In the genomic region with DNA sequence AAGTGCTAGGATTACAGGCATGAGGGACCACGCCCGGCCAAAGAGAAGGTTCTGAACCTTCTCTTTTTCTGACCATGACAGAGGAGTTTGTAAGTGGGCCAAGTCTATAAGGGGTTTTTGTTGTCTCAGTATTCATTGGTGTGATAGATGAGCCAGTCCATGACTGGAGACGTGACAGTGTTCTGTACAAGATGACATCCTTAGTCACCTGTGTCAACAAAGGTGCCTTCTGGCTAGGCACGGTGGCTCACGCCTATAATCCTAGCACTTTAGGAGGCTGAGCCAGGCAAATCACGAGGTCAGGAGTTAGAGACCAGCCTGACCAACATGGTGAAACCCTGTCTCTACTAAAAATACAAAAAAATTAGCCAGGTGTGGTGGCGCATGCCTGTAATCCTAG, we compare ENCODE assay signal across 17 cellular contexts. TPM values are rescaled to one million over a fixed set of nuclear protein-coding genes. Genes with fewer than 3 reads are reported as not detected.
DNase-seq lines count a peak whose midpoint lies in the region; ATAC-seq, FAIRE-seq and TF ChIP-seq lines count a peak whose summit lies in the region.
"Had no signal": no experiment of that assay in that cellular context is flagged by ENCODE, and none has a peak within 500 bp of the region (broad histone marks: within the 10 kb centered on the region; RNA-seq: fewer than 3 reads in every experiment).

No MANE protein-coding gene starts in this region.

- TF ChIP-seq EP300 in K562 (IDR thresholded peaks at IDR 0.05; ENCODE audit: low read length) (no peak), transverse colon (IDR thresholded peaks at IDR 0.05; ENCODE audit: low read depth) (no peak)

- TF ChIP-seq CTCF in C4-2B (conservative IDR thresholded peaks at IDR 0.05) (no peak), K562 (IDR thresholded peaks at IDR 0.05 in 2 of 3, conservative IDR thresholded peaks at IDR 0.05 in 1 of 3; ENCODE audit: insufficient read depth in 2 of 3, low read depth in 1 of 3, low read length in 3 of 3) (no peak), transverse colon (IDR thresholded peaks at IDR 0.05) (no peak), H9 (conservative IDR thresholded peaks at IDR 0.05) (no peak)
- no peak for TF ChIP-seq CTCF in CD4-positive, alpha-beta T cell (IDR thresholded peaks at IDR 0.05)

- FAIRE-seq in K562 (lab: Jason Lieb, UNC), result no peak
- FAIRE-seq: A204.1, G401.6, GM12891, GM19239, H1 had no signal

- CTCF ChIA-PET in CD4-positive, alpha-beta T cell (lab: Charles Lee), result no interaction called here
- CTCF ChIA-PET in K562 (lab: Yijun Ruan, JAX; ENCODE audit: low intra/inter-chr PET ratio), result interaction anchor here (1.0 kb wide), 1 partner anchor 10 kb away, joined by 5 read pairs; no protein-coding TSS in a partner anchor

- no TSS peak for BruUV-seq in K562 (replicated peaks; lab: Mats Ljungman, UMichigan)

- H3K27ac ChIP-seq in C4-2B (peak overlapping the region; percentile 36), K562 (ENCODE audit: extremely low read depth, low read depth, low read length) (no peak overlapping the region), transverse colon (peak overlapping the region in 2 of 4 donors; percentile 47 to 56), H9 (ENCODE audit: insufficient read length, low read depth, low read length) (no peak overlapping the region)
- no peak overlapping the region for H3K27ac ChIP-seq in CD4-positive, alpha-beta T cell (ENCODE audit: low read depth, low read length)

- H3K27me3 Mint-ChIP-seq in CD4-positive, alpha-beta T cell, result no peaks in the 10 kb centered on the region
- peaks cover under 1% of the 10 kb centered on the region for H3K27me3 Mint-ChIP-seq in H9 (ENCODE audit: low read depth)
- H3K27me3 Mint-ChIP-seq: CD4-positive, alpha-beta memory T cell had no signal

- H3K4me3 Mint-ChIP-seq in CD4-positive, alpha-beta T cell, result peak overlapping the region; percentile 11
- H3K4me3 Mint-ChIP-seq in H9, result no peak overlapping the region
- H3K4me3 Mint-ChIP-seq: CD4-positive, alpha-beta memory T cell had no signal

- H3K56ac ChIP-seq in H9 (ENCODE audit: insufficient read length, low read depth, low read length), result no peak overlapping the region

- H3K36me3 Mint-ChIP-seq in CD4-positive, alpha-beta T cell (ENCODE audit: low read depth), result peaks cover 23% of the 10 kb centered on the region
- peaks cover 6 to 25% (median 16%) of the 10 kb centered on the region in 3 experiments; a peak in 6 of 7 replicates for H3K36me3 Mint-ChIP-seq in H9 (ENCODE audit: insufficient read depth in 1 of 3, low read depth in 3 of 3)

- peaks cover 14% of the 10 kb centered on the region for H3K23me2 ChIP-seq in H9 (ENCODE audit: insufficient read length, low read depth, low read length, poor library complexity, severe bottlenecking)

- H3K79me2 ChIP-seq in K562 (ENCODE audit: control insufficient read depth, insufficient read depth, low read length) (peaks cover 14% of the 10 kb centered on the region), H9 (ENCODE audit: insufficient read depth, low read length) (no peaks in the 10 kb centered on the region)

- no peak overlapping the region for H3K4me3 ChIP-seq in K562
- H3K4me3 ChIP-seq in transverse colon, result no peak overlapping the region
- H3K4me3 ChIP-seq: HAP-1 had no signal

- peaks cover 19% of the 10 kb centered on the region for H3K4me1 Mint-ChIP-seq in CD4-positive, alpha-beta T cell (ENCODE audit: low read depth)
- H3K4me1 Mint-ChIP-seq in H9, result peaks cover 10 to 12% of the 10 kb centered on the region in 2 experiments

- H3K9ac ChIP-seq in K562 (ENCODE audit: insufficient read depth in 1 of 2, low read depth in 2 of 2, low read length in 2 of 2), result 0 out of 4 replicates have a peak overlapping the region, but pooled peaks of 1 of the 2 experiments have one; percentile 6
- no peak overlapping the region for H3K9ac ChIP-seq in H9 (ENCODE audit: extremely low read depth, insufficient read length, low read length)

- TF ChIP-seq POLR2A in K562 (conservative IDR thresholded peaks at IDR 0.05) (no peak), transverse colon (IDR thresholded peaks at IDR 0.05) (no peak)

- POLR2A ChIA-PET in CD4-positive, alpha-beta T cell (lab: Charles Lee), result no interaction called here
- POLR2A ChIA-PET in K562 (lab: Yijun Ruan, JAX), result interaction anchor here (0.7 to 1.0 kb wide), 2 partner anchors 9 to 242 kb away, joined by 3 to 6 read pairs; no protein-coding TSS in a partner anchor

- H3K4ac ChIP-seq in H9 (ENCODE audit: low read depth, low read length), result no peak overlapping the region

- H3K23ac ChIP-seq in H9 (ENCODE audit: insufficient read length, low read depth, low read length), result no peak overlapping the region

- no peak for ATAC-seq in CD4-positive, alpha-beta T cell (ENCODE audit: poor library complexity)
- no peak for ATAC-seq in K562

- H4K20me1 ChIP-seq in K562 (replicated peaks; ENCODE audit: control insufficient read depth, insufficient read depth, low read length), result peaks cover 9% of the 10 kb centered on the region; the same call in 1 of the 2 replicates
- no peaks in the 10 kb centered on the region for H4K20me1 ChIP-seq in H9 (ENCODE audit: control insufficient read depth, insufficient read depth, insufficient read length)

- 52% methylated on average over 7 of the region's 7 CpGs for WGBS in K562 (ENCODE audit: insufficient coverage, low coverage, missing lambda C conversion rate)
- 80 to 89% methylated on average over 4 to 7 of the region's 7 CpGs for WGBS in transverse colon (ENCODE audit: low coverage in 1 of 2), 2 donors
- WGBS in H9 (ENCODE audit: extremely low coverage, insufficient read length, low lambda C conversion rate), result no CpG with 5 or more reads among the region's 7 CpGs

- H3K9me3 Mint-ChIP-seq in CD4-positive, alpha-beta T cell, result no peaks in the 10 kb centered on the region
- H3K9me3 Mint-ChIP-seq in H9, result no peaks in the 10 kb centered on the region
- H3K9me3 Mint-ChIP-seq: CD4-positive, alpha-beta memory T cell had no signal

- H3K4me2 ChIP-seq in K562 (ENCODE audit: insufficient read depth, low read length), result no peak overlapping the region
- H3K4me2 ChIP-seq in H9 (ENCODE audit: insufficient read depth, insufficient read length, low read length), result no peak overlapping the region

- H4K5ac ChIP-seq in H9 (ENCODE audit: insufficient read length, low read depth, low read length), result no peak overlapping the region

- H3K18ac ChIP-seq in H9 (ENCODE audit: insufficient read length, low read depth, low read length), result no peak overlapping the region

- H3K36me3 ChIP-seq in K562 (ENCODE audit: control insufficient read depth, insufficient read depth, low read length), result no peaks in the 10 kb centered on the region
- H3K36me3 ChIP-seq in transverse colon, result peaks cover 0 to 3% (median 0%) of the 10 kb centered on the region in 4 donors
- H3K36me3 ChIP-seq: BE2C had no signal

- H2BK20ac ChIP-seq in H9 (ENCODE audit: low read depth, low read length, poor library complexity, severe bottlenecking), result no peak overlapping the region

- no peaks in the 10 kb centered on the region for H3K27me3 ChIP-seq in CD4-positive, alpha-beta T cell (ENCODE audit: control insufficient read depth, insufficient read depth, low read length)
- H3K27me3 ChIP-seq in K562 (ENCODE audit: control insufficient read depth in 2 of 2, insufficient read depth in 2 of 2, low read length in 2 of 2) (no peaks in the 10 kb centered on the region; a peak in 1 of 5 replicates), transverse colon (no peaks in the 10 kb centered on the region), H9 (ENCODE audit: insufficient read depth, low read length) (no peaks in the 10 kb centered on the region; the same call in 1 of the 2 replicates)
- H3K27me3 ChIP-seq: BE2C had no signal

- no peak overlapping the region for H4K8ac ChIP-seq in H9 (replicated peaks; ENCODE audit: insufficient read length, low read depth, low read length)

- no peak overlapping the region for H2BK5ac ChIP-seq in H9 (ENCODE audit: insufficient read length, low read length)

- H3T11ph ChIP-seq in H9 (ENCODE audit: low read length), result no peak overlapping the region

- H2BK15ac ChIP-seq in H9 (ENCODE audit: low read depth, low read length), result no peak overlapping the region

- H2BK12ac ChIP-seq in H9 (ENCODE audit: insufficient read length, low read depth, low read length), result no peak overlapping the region

- H3K9me1 ChIP-seq in K562 (ENCODE audit: control insufficient read depth, insufficient read depth, low read length), result peaks cover under 1% of the 10 kb centered on the region

- DNase-seq in CD4-positive, alpha-beta T cell, result no peak
- no peak for DNase-seq in K562 (ENCODE audit: extremely low read depth in 1 of 4, low spot score in 3 of 4)
- DNase-seq in transverse colon, result peak; percentile 20
- no peak for DNase-seq in H9
- DNase-seq in NCI-H1105 treated with DMSO at 0.1 percent for 48 hours (lab: John Stamatoyannopoulos, UW), result no peak
- DNase-seq: ACHN; BE2C; C1 segment of cervical spinal cord; Calu3; CD4-positive, alpha-beta memory T cell had no signal

- no peak overlapping the region for H2BK120ac ChIP-seq in H9 (ENCODE audit: low read depth, low read length, poor library complexity, severe bottlenecking)

- H3K79me1 ChIP-seq in H9 (ENCODE audit: insufficient read depth, low read depth, low read length, poor library complexity, severe bottlenecking), result peaks cover 5% of the 10 kb centered on the region

- H3K4me1 ChIP-seq in K562 (replicated peaks in 1 of 2; ENCODE audit: control insufficient read depth in 2 of 2, insufficient read depth in 2 of 2, low read length in 2 of 2), result peaks cover 10 to 26% of the 10 kb centered on the region in 2 experiments
- H3K4me1 ChIP-seq in transverse colon, result peaks cover under 1 to 53% (median 31%) of the 10 kb centered on the region in 4 donors
- peaks cover 4% of the 10 kb centered on the region for H3K4me1 ChIP-seq in H9 (ENCODE audit: insufficient read depth, low read length)

- H3K9me3 ChIP-seq in CD4-positive, alpha-beta T cell (ENCODE audit: control insufficient read depth, low read length), result no peaks in the 10 kb centered on the region
- no peaks in the 10 kb centered on the region for H3K9me3 ChIP-seq in K562 (replicated peaks; ENCODE audit: control insufficient read depth, insufficient read depth, low read depth, low read length)
- H3K9me3 ChIP-seq in transverse colon, result no peaks in the 10 kb centered on the region
- H3K9me3 ChIP-seq in H9 (ENCODE audit: control insufficient read depth, low read depth, low read length), result no peaks in the 10 kb centered on the region
- H3K9me3 ChIP-seq: BE2C, HAP-1 had no signal

- H3K27ac Mint-ChIP-seq in CD4-positive, alpha-beta T cell, result no peak overlapping the region
- H3K27ac Mint-ChIP-seq in H9, result no peak overlapping the region

- TF ChIP-seq RAD21 in K562 (CRISPR knock-in tag; conservative IDR thresholded peaks at IDR 0.05 in 1 of 2, IDR thresholded peaks at IDR 0.05 in 1 of 2), result no peak

- H2AK5ac ChIP-seq in H9 (ENCODE audit: insufficient read length, low read length), result no peak overlapping the region

- in situ Hi-C loops in K562 (cut with MboI) (no loop called here), transverse colon (cut with MboI; ENCODE audit: low pct_ligation_motif_present in 1 of 4, low pct_unique_long_range_greater_than_20kb in 1 of 4, low sequenced_read_pairs in 3 of 4) (no loop called here)

- no peak overlapping the region for H3K14ac ChIP-seq in H9 (ENCODE audit: insufficient read depth, low read length)

- H2AFZ ChIP-seq in K562 (ENCODE audit: low read depth, low read length) (no peak overlapping the region), H9 (ENCODE audit: low read length) (no peak overlapping the region)

- no peak overlapping the region for H4K91ac ChIP-seq in H9 (ENCODE audit: insufficient read length, low read depth, low read length)

- intact Hi-C loops in CD4-positive, alpha-beta T cell (cut with DNase I, micrococcal nuclease), result loop anchor here in 1 of 2 experiments (5.0 kb wide), 1 partner anchor 203 kb away; no protein-coding TSS in a partner anchor
- intact Hi-C loops in K562 (cut with micrococcal nuclease), result loop anchor here (10.0 kb wide), 1 partner anchor 415 kb away; a partner anchor contains a TSS
- intact Hi-C loops in transverse colon (cut with DNase I; ENCODE audit: low total_unique reads), result no loop called here

RNA-seq across cellular contexts. Expression of a gene that starts 4.2 kb away (rescaled TPM):
- total RNA-seq in CD4-positive, alpha-beta T cell, result 10 to 100 TPM; 24.1 to 27.7 TPM
- 116 and 152 TPM in 2 replicates for total RNA-seq in K562 (2011; cell fraction: chromatin; rRNA removed; ENCODE audit: low replicate concordance)
- 68.5 and 75.0 TPM in 2 replicates for total RNA-seq in K562 (2011; cell fraction: nucleolus; rRNA removed)
- 88.1 and 101 TPM in 2 replicates for total RNA-seq in K562 (2011; cell fraction: nucleoplasm; rRNA removed)
- 15.1 and 15.6 TPM in 2 replicates for total RNA-seq in K562 (2014; rRNA removed)
- total RNA-seq in K562 (2014; rRNA removed; fragmentation: Illumina TruSeq; extraction: Trizol), result 13.5 and 15.3 TPM in 2 replicates
- total RNA-seq in K562 (2015; rRNA removed; fragmentation: Illumina TruSeq; extraction: Trizol), result 15.2 and 15.7 TPM in 2 replicates
- total RNA-seq in K562 (2021), result 20.1 and 21.1 TPM in 2 replicates
- 25.6 and 43.0 TPM in 2 replicates for polyA plus RNA-seq in K562 (2011; rRNA removed)
- polyA plus RNA-seq in K562 (2011; cell fraction: cytosol; rRNA removed), result 24.5 and 36.2 TPM in 2 replicates
- polyA plus RNA-seq in K562 (2011; cell fraction: nucleus; rRNA removed), result 73.7 and 92.5 TPM in 2 replicates
- 15.0 and 42.6 TPM in 2 replicates for polyA plus RNA-seq in K562 (2012)
- polyA plus RNA-seq in K562 (2014; fragmentation: Illumina TruSeq; extraction: Trizol), result 15.4 and 16.5 TPM in 2 replicates
- 1 to 10 TPM; 1.3 to 1.8 TPM for polyA plus RNA-seq in K562 (2014; fragmentation: Nextera tagmentation; extraction: Ambion mirVana)
- 15.8 and 18.6 TPM in 2 replicates for polyA plus RNA-seq in K562 (2014; rRNA removed)
- polyA minus RNA-seq in K562 (2011; rRNA and poly(A)+ RNA removed), result 24.1 and 42.3 TPM in 2 replicates
- 13.4 and 21.4 TPM in 2 replicates for polyA minus RNA-seq in K562 (2011; cell fraction: cytosol; rRNA and poly(A)+ RNA removed)
- polyA minus RNA-seq in K562 (2011; cell fraction: nucleus; rRNA and poly(A)+ RNA removed), result 36.2 and 65.9 TPM in 2 replicates
- total RNA-seq in transverse colon, result 10 to 100 TPM; 12.7 to 75.9 (median 16.9) TPM
- 11.9 and 12.7 TPM in 2 replicates for total RNA-seq in H9 (2021)

RNA-seq across cellular contexts. Expression of a gene that starts 7.6 kb away (rescaled TPM):
- 100 to 1,000 TPM; 181 to 191 TPM for total RNA-seq in CD4-positive, alpha-beta T cell
- 482 and 971 TPM in 2 replicates for total RNA-seq in K562 (2011; cell fraction: chromatin; rRNA removed; ENCODE audit: low replicate concordance)
- total RNA-seq in K562 (2011; cell fraction: nucleolus; rRNA removed), result 663 TPM in 2 replicates
- 469 and 476 TPM in 2 replicates for total RNA-seq in K562 (2011; cell fraction: nucleoplasm; rRNA removed)
- total RNA-seq in K562 (2014; rRNA removed) (72.6 and 103 TPM in 2 replicates), K562 (2014; rRNA removed; fragmentation: Illumina TruSeq; extraction: Trizol) (26.1 and 26.4 TPM in 2 replicates), K562 (2015; rRNA removed; fragmentation: Illumina TruSeq; extraction: Trizol) (59.2 and 60.1 TPM in 2 replicates), K562 (2021) (264 and 271 TPM in 2 replicates), transverse colon (100 to 1,000 TPM in 2 of 4 donors, 10 to 100 TPM in 2; 70.3 to 211 (median 116) TPM), H9 (2021) (46.0 and 47.4 TPM in 2 replicates)
- polyA plus RNA-seq in K562 (2011; rRNA removed) (40.4 and 111 TPM in 2 replicates), K562 (2014; fragmentation: Illumina TruSeq; extraction: Trizol) (76.0 and 122 TPM in 2 replicates), K562 (2014; fragmentation: Nextera tagmentation; extraction: Ambion mirVana) (1 to 10 TPM; 4.0 to 5.2 TPM), K562 (2014; rRNA removed) (102 and 130 TPM in 2 replicates)
- 75.5 and 117 TPM in 2 replicates for polyA plus RNA-seq in K562 (2011; cell fraction: cytosol; rRNA removed)
- polyA plus RNA-seq in K562 (2011; cell fraction: nucleus; rRNA removed), result 369 and 471 TPM in 2 replicates
- polyA plus RNA-seq in K562 (2012), result 148 and 229 TPM in 2 replicates
- 98.8 and 108 TPM in 2 replicates for polyA minus RNA-seq in K562 (2011; rRNA and poly(A)+ RNA removed)
- 188 and 326 TPM in 2 replicates for polyA minus RNA-seq in K562 (2011; cell fraction: cytosol; rRNA and poly(A)+ RNA removed)
- polyA minus RNA-seq in K562 (2011; cell fraction: nucleus; rRNA and poly(A)+ RNA removed), result 310 and 409 TPM in 2 replicates
